Comparison of ENCODE assay signal across 1 cellular context in the genomic region with DNA sequence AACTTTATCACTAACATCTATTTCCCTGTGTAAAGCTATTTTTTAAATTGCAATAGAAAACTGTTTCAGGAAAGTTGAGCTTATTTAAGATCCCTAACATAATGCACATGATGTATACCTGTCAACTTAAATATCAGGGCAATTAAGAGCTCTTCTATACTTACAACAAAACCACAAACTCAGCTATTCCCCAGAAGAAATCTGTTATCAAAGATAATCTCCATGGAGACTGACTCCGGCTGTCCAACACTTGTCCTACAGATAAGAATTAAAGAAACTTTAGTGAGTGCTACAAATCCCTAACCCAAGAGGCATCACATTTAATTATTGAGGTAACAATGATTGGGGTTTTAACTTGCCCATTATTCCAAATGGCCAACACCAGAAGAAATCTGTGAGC.
TF ChIP-seq lines count a peak whose summit lies in the region.

No MANE protein-coding gene starts in this region.

TF ChIP-seq in K562, 482 proteins besides CTCF, POLR2A, EP300 and RAD21:
- TF ChIP-seq, protein P1, sequence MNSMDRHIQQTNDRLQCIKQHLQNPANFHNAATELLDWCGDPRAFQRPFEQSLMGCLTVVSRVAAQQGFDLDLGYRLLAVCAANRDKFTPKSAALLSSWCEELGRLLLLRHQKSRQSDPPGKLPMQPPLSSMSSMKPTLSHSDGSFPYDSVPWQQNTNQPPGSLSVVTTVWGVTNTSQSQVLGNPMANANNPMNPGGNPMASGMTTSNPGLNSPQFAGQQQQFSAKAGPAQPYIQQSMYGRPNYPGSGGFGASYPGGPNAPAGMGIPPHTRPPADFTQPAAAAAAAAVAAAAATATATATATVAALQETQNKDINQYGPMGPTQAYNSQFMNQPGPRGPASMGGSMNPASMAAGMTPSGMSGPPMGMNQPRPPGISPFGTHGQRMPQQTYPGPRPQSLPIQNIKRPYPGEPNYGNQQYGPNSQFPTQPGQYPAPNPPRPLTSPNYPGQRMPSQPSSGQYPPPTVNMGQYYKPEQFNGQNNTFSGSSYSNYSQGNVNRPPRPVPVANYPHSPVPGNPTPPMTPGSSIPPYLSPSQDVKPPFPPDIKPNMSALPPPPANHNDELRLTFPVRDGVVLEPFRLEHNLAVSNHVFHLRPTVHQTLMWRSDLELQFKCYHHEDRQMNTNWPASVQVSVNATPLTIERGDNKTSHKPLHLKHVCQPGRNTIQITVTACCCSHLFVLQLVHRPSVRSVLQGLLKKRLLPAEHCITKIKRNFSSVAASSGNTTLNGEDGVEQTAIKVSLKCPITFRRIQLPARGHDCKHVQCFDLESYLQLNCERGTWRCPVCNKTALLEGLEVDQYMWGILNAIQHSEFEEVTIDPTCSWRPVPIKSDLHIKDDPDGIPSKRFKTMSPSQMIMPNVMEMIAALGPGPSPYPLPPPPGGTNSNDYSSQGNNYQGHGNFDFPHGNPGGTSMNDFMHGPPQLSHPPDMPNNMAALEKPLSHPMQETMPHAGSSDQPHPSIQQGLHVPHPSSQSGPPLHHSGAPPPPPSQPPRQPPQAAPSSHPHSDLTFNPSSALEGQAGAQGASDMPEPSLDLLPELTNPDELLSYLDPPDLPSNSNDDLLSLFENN (IDR thresholded peaks at IDR 0.05; ENCODE audit: low read depth in 2 of 2, low read length in 2 of 2) = no peak
- TF ChIP-seq KLF13 (tag; IDR thresholded peaks at IDR 0.05; ENCODE audit: borderline replicate concordance, low read depth) = no peak
- peak; percentile 42; the same call in 1 of the 2 replicates for TF ChIP-seq CBFA2T3 (IDR thresholded peaks at IDR 0.05)
- TF ChIP-seq C11orf30 (IDR thresholded peaks at IDR 0.05; ENCODE audit: low read depth) = peak; percentile 11; the same call in 1 of the 2 replicates
- peak; percentile 59; the same call in 1 of the 2 replicates for TF ChIP-seq TEAD4 (IDR thresholded peaks at IDR 0.05; ENCODE audit: low read length)
- TF ChIP-seq TEAD4 (CRISPR knock-in tag; IDR thresholded peaks at IDR 0.05; ENCODE audit: borderline replicate concordance) = no peak
- peak in 1 of 2 experiments; percentile 27; a peak in 1 of 4 replicates for TF ChIP-seq KDM1A (IDR thresholded peaks at IDR 0.05)
- TF ChIP-seq, protein P2, sequence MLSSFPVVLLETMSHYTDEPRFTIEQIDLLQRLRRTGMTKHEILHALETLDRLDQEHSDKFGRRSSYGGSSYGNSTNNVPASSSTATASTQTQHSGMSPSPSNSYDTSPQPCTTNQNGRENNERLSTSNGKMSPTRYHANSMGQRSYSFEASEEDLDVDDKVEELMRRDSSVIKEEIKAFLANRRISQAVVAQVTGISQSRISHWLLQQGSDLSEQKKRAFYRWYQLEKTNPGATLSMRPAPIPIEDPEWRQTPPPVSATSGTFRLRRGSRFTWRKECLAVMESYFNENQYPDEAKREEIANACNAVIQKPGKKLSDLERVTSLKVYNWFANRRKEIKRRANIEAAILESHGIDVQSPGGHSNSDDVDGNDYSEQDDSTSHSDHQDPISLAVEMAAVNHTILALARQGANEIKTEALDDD (IDR thresholded peaks at IDR 0.05) = 0 out of 2 replicates have a peak, but pooled peaks have one; percentile 23
- TF ChIP-seq HDAC8 (tag; IDR thresholded peaks at IDR 0.05) = no peak
- no peak for TF ChIP-seq ZNF586 (CRISPR knock-in tag; conservative IDR thresholded peaks at IDR 0.05)
- peak; percentile 27; the same call in 1 of the 2 replicates for TF ChIP-seq SOX6 (IDR thresholded peaks at IDR 0.05)
- TF ChIP-seq ZNF165 (CRISPR knock-in tag; IDR thresholded peaks at IDR 0.05; ENCODE audit: borderline replicate concordance) = no peak
- peak; percentile 48 for TF ChIP-seq ARID1B (IDR thresholded peaks at IDR 0.05)
- TF ChIP-seq ZNF316 (IDR thresholded peaks at IDR 0.05) = 0 out of 2 replicates have a peak, but pooled peaks have one; percentile 19
- TF ChIP-seq RCOR1 (IDR thresholded peaks at IDR 0.05; ENCODE audit: borderline replicate concordance in 1 of 2, low read depth in 2 of 2, low read length in 2 of 2) = 0 out of 4 replicates have a peak, but pooled peaks of 1 of the 2 experiments have one; percentile 38
- TF ChIP-seq, protein P3, sequence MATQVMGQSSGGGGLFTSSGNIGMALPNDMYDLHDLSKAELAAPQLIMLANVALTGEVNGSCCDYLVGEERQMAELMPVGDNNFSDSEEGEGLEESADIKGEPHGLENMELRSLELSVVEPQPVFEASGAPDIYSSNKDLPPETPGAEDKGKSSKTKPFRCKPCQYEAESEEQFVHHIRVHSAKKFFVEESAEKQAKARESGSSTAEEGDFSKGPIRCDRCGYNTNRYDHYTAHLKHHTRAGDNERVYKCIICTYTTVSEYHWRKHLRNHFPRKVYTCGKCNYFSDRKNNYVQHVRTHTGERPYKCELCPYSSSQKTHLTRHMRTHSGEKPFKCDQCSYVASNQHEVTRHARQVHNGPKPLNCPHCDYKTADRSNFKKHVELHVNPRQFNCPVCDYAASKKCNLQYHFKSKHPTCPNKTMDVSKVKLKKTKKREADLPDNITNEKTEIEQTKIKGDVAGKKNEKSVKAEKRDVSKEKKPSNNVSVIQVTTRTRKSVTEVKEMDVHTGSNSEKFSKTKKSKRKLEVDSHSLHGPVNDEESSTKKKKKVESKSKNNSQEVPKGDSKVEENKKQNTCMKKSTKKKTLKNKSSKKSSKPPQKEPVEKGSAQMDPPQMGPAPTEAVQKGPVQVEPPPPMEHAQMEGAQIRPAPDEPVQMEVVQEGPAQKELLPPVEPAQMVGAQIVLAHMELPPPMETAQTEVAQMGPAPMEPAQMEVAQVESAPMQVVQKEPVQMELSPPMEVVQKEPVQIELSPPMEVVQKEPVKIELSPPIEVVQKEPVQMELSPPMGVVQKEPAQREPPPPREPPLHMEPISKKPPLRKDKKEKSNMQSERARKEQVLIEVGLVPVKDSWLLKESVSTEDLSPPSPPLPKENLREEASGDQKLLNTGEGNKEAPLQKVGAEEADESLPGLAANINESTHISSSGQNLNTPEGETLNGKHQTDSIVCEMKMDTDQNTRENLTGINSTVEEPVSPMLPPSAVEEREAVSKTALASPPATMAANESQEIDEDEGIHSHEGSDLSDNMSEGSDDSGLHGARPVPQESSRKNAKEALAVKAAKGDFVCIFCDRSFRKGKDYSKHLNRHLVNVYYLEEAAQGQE (CRISPR knock-in tag; IDR thresholded peaks at IDR 0.05; ENCODE audit: low read depth) = no peak
- TF ChIP-seq MEIS2 (IDR thresholded peaks at IDR 0.05; ENCODE audit: partially characterized antibody) = peak; percentile 63
- peak; percentile 66 for TF ChIP-seq FOXJ2 (tag; IDR thresholded peaks at IDR 0.05)
- TF ChIP-seq RFX1 (IDR thresholded peaks at IDR 0.05) = peak; percentile 69
- peak; percentile 39; the same call in 1 of the 2 replicates for TF ChIP-seq ESRRA (IDR thresholded peaks at IDR 0.05; ENCODE audit: borderline replicate concordance, low read depth)
- peak; percentile 48 for TF ChIP-seq TAL1 (IDR thresholded peaks at IDR 0.05)
- TF ChIP-seq, protein P4, sequence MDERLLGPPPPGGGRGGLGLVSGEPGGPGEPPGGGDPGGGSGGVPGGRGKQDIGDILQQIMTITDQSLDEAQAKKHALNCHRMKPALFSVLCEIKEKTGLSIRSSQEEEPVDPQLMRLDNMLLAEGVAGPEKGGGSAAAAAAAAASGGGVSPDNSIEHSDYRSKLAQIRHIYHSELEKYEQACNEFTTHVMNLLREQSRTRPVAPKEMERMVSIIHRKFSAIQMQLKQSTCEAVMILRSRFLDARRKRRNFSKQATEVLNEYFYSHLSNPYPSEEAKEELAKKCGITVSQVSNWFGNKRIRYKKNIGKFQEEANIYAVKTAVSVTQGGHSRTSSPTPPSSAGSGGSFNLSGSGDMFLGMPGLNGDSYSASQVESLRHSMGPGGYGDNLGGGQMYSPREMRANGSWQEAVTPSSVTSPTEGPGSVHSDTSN (CRISPR knock-in tag; IDR thresholded peaks at IDR 0.05; ENCODE audit: low read depth) = no peak
- TF ChIP-seq, protein P4 (tag; conservative IDR thresholded peaks at IDR 0.05; ENCODE audit: low read depth) = 0 out of 2 replicates have a peak, but pooled peaks have one; percentile 18
- no peak for TF ChIP-seq ZNF589 (CRISPR knock-in tag; IDR thresholded peaks at IDR 0.05; ENCODE audit: low read depth)
- 0 out of 2 replicates have a peak, but pooled peaks have one; percentile 20 for TF ChIP-seq NCOR1 (IDR thresholded peaks at IDR 0.05)
